In genomic region chr22:32765117-32765618, GRCh38 we compare ENCODE assay signal across 18 cellular contexts. TPM values are rescaled to one million over a fixed set of nuclear protein-coding genes. Genes with fewer than 3 reads are reported as not detected.
A peak's percentile ranks its signal among the peaks of the same experiment; 100 is the strongest.
DNase-seq lines count a peak whose midpoint lies in the region; ATAC-seq and TF ChIP-seq lines count a peak whose summit lies in the region.
"Had no signal": no experiment of that assay in that cellular context is flagged by ENCODE, and none has a peak within 500 bp of the region (broad histone marks: within the 10 kb centered on the region; RNA-seq: fewer than 3 reads in every experiment).

No MANE protein-coding gene starts in this region.

- H3K4me3 ChIP-seq in heart left ventricle, result no peak overlapping the region
- no peak overlapping the region for H3K4me3 ChIP-seq in sigmoid colon
- H3K4me3 ChIP-seq: BLaER1, HAP-1 had no signal

- H3K4me1 ChIP-seq in heart left ventricle (peaks cover 5 to 50% (median 33%) of the 10 kb centered on the region in 12 donors), sigmoid colon (peaks cover 0 to 4% (median 0%) of the 10 kb centered on the region in 4 donors)
- H3K4me1 ChIP-seq: BLaER1, HAP-1 had no signal

- WGBS in heart left ventricle, 4 donors, result 26 to 37% (median 36%) methylated on average over 13 of the region's 13 CpGs
- 62 to 78% methylated on average over 13 of the region's 13 CpGs for WGBS in sigmoid colon, 2 donors

- TF ChIP-seq CTCF in heart left ventricle (IDR thresholded peaks at IDR 0.05) (no peak), sigmoid colon (IDR thresholded peaks at IDR 0.05) (no peak)

- peaks cover 0 to 20% (median 1%) of the 10 kb centered on the region in 12 donors for H3K9me3 ChIP-seq in heart left ventricle
- H3K9me3 ChIP-seq in sigmoid colon, result no peaks in the 10 kb centered on the region
- H3K9me3 ChIP-seq: BLaER1, HAP-1 had no signal

- no peak for TF ChIP-seq EP300 in sigmoid colon (IDR thresholded peaks at IDR 0.05)

- intact Hi-C loops in heart left ventricle (cut with DNase I) (loop anchor here in 2 of 10 donors (10.0 kb wide), 2 partner anchors 100 to 230 kb away; no protein-coding TSS in a partner anchor), Right ventricle myocardium superior (cut with DNase I) (no loop called here), sigmoid colon (cut with DNase I) (no loop called here)

- H3K36me3 ChIP-seq in heart left ventricle (no peaks in the 10 kb centered on the region), sigmoid colon (no peaks in the 10 kb centered on the region)
- H3K36me3 ChIP-seq: BLaER1, HAP-1 had no signal

- ATAC-seq in heart left ventricle (peak in 1 of 4 donors; percentile 1), Right ventricle myocardium superior (ENCODE audit: poor library complexity) (no peak), GM18519 (IDR thresholded peaks at IDR 0.05; ENCODE audit: low FRiP score, unreplicated experiment) (no peak)
- ATAC-seq: natural killer cell had no signal

- DNase-seq in heart left ventricle (no peak), Right ventricle myocardium superior (no peak), sigmoid colon (no peak), NCI-H2081 treated with DMSO at 0.1 percent for 48 hours (lab: John Stamatoyannopoulos, UW) (no peak)
- DNase-seq in activated CD4-positive, CD25-positive, alpha-beta regulatory T cell (lab: John Stamatoyannopoulos, UW), result no peak
- no peak for DNase-seq in activated CD4-positive, alpha-beta T cell treated with anti-CD3 and anti-CD28 coated beads for 48 hours
- DNase-seq: activated CD4-positive, alpha-beta T cell treated with anti-CD3 and anti-CD28 coated beads for 4 hours; activated naive CD4-positive, alpha-beta T cell treated with anti-CD3 and anti-CD28 coated beads, Interleukin-2, amount 10 ng/mL, durations not matched to agents 7 days and 5 days; effector memory CD4-positive, alpha-beta T cell; natural killer cell; NCI-H1436 treated with DMSO at 0.1 percent for 48 hours; NCI-H510A; stimulated activated CD4-positive, alpha-beta T cell treated with anti-CD3 and anti-CD28 coated beads, Interleukin-2, amount 100 ng/mL, for 24 hours; T-helper 2 cell had no signal

- H3K27ac ChIP-seq in heart left ventricle (peak overlapping the region; percentile 64 to 89 (median 72)), layer of hippocampus (ENCODE audit: low read depth, low read length) (peak overlapping the region; percentile 46), sigmoid colon (peak overlapping the region in 3 of 4 donors; percentile 41 to 73 (median 44))
- H3K27ac ChIP-seq: BLaER1 had no signal

- TF ChIP-seq POLR2A in heart left ventricle (IDR thresholded peaks at IDR 0.05), result no peak
- no peak for TF ChIP-seq POLR2A in sigmoid colon (IDR thresholded peaks at IDR 0.05)

- H3K27me3 ChIP-seq in heart left ventricle (peaks cover 0 to 3% (median 0%) of the 10 kb centered on the region in 9 donors), layer of hippocampus (ENCODE audit: control insufficient read depth, insufficient read depth, low read length) (no peaks in the 10 kb centered on the region), sigmoid colon (peaks cover 0 to 7% (median 0%) of the 10 kb centered on the region in 3 donors)

RNA-seq across cellular contexts. Expression of gene TIMP3, which starts 36.3 kb away (rescaled TPM):
- total RNA-seq in heart left ventricle, result 100 to 1,000 TPM; 121 to 629 (median 187) TPM
- 100 to 1,000 TPM; 112 to 137 TPM for polyA plus RNA-seq in heart left ventricle
- 266 TPM for total RNA-seq in Right ventricle myocardium superior
- 100 to 1,000 TPM; 120 to 295 (median 205) TPM for total RNA-seq in sigmoid colon
- 10 to 100 TPM in 2 of 3 donors, 1 to 10 TPM in 1; 4.6 to 40.0 (median 10.2) TPM for polyA plus RNA-seq in sigmoid colon
